Comparison of ENCODE assay signal across 8 cellular contexts in genomic region chr1:35718492-35719336, GRCh38. TPM values are rescaled to one million over a fixed set of nuclear protein-coding genes. Genes with fewer than 3 reads are reported as not detected.
DNase-seq lines count a peak whose midpoint lies in the region; ATAC-seq and TF ChIP-seq lines count a peak whose summit lies in the region.

A gene with protein sequence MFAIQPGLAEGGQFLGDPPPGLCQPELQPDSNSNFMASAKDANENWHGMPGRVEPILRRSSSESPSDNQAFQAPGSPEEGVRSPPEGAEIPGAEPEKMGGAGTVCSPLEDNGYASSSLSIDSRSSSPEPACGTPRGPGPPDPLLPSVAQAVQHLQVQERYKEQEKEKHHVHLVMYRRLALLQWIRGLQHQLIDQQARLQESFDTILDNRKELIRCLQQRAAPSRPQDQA (minus strand): TSS chr1:35718884. CDS start chr1:35716321, 2,563 bp downstream.

- H3K27ac ChIP-seq in PC-9 (no peak within 1 kb of the TSS), esophagus muscularis mucosa (replicated peaks in 1 of 4) (peak within 1 kb of the TSS; percentile 86 to 93 (median 88))

- POLR2A ChIA-PET in PC-9 (lab: Charles Lee; ENCODE audit: unreplicated experiment) = no interaction called here

- ATAC-seq in HG03066 (IDR thresholded peaks at IDR 0.05; ENCODE audit: low read depth, unreplicated experiment) = peak; percentile 61

- TSS peak; percentile 58 for BruUV-seq in PC-9 (replicated peaks; lab: Mats Ljungman, UMichigan)

- no peak for TF ChIP-seq POLR2A in esophagus muscularis mucosa (IDR thresholded peaks at IDR 0.05; ENCODE audit: low read depth)

- H3K9me3 ChIP-seq in PC-9 (ENCODE audit: insufficient read depth, low read depth) = no peaks in the 10 kb centered on the region
- no peaks in the 10 kb centered on the region for H3K9me3 ChIP-seq in esophagus muscularis mucosa

- H3K27me3 ChIP-seq in PC-9 (ENCODE audit: insufficient read depth, low read depth) (no peaks in the 10 kb centered on the region), esophagus muscularis mucosa (no peaks in the 10 kb centered on the region)

- no peak for TF ChIP-seq EP300 in esophagus muscularis mucosa (IDR thresholded peaks at IDR 0.05)

- TF ChIP-seq CTCF in PC-9 (conservative IDR thresholded peaks at IDR 0.05) (no peak), esophagus muscularis mucosa (IDR thresholded peaks at IDR 0.05) (no peak)

- peak; percentile 19 for DNase-seq in NCI-H1436 (lab: John Stamatoyannopoulos, UW)
- no peak for DNase-seq in NCI-H1436 treated with DMSO at 0.1 percent for 48 hours (lab: John Stamatoyannopoulos, UW)
- peak in 1 of 2 experiments; percentile 68 for DNase-seq in PC-9
- peak; percentile 86 to 87 for DNase-seq in activated T-cell treated with anti-CD3 and anti-CD28 coated beads, Interleukin-2, amount 50 U/mL, for 48 hours
- DNase-seq in esophagus muscularis mucosa (ENCODE audit: extremely low spot score) = no peak
- DNase-seq in myocyte (ENCODE audit: low read depth) = peak; percentile 84
- peak; percentile 58 to 76 for DNase-seq in stimulated activated CD8-positive, alpha-beta memory T cell treated with anti-CD3 and anti-CD28 coated beads, Interleukin-7, amount 100 ng/mL, for 48 hours (ENCODE audit: extremely low read depth in 1 of 2, low read depth in 1 of 2)

- H3K9me2 ChIP-seq in PC-9 (ENCODE audit: insufficient read depth) = no peaks in the 10 kb centered on the region

- WGBS in esophagus muscularis mucosa = under 1% methylated on average over 25 of the region's 76 CpGs

- no peaks in the 10 kb centered on the region for H3K79me2 ChIP-seq in PC-9 (ENCODE audit: low read depth)

- intact Hi-C loops in PC-9 (cut with micrococcal nuclease; ENCODE audit: unreplicated experiment) (loop anchor here (5.0 kb wide), 1 partner anchor 76 kb away; the partner anchor contains the start of gene PSMB2), esophagus muscularis mucosa (cut with DNase I) (loop anchor here (5.0 kb wide), 2 partner anchors 49 to 76 kb away; partner anchors contain the start of genes CLSPN and PSMB2)

- peak within 1 kb of the TSS; percentile 95 for H2AFZ ChIP-seq in PC-9

- H3K4me1 ChIP-seq in PC-9 (replicated peaks; ENCODE audit: insufficient read depth) (no peaks in the 10 kb centered on the region), esophagus muscularis mucosa (peaks cover 27 to 50% (median 43%) of the 10 kb centered on the region in 4 donors)

- H3F3A ChIP-seq in PC-9 (ENCODE audit: insufficient read depth, low read depth) = peaks cover 8% of the 10 kb centered on the region

- CTCF ChIA-PET in PC-9 (lab: Charles Lee) = interaction anchor here (0.5 kb wide), 1 partner anchor 866 kb away, joined by 4 read pairs; no protein-coding TSS in a partner anchor

- H3K36me3 ChIP-seq in PC-9 (ENCODE audit: low read depth) (no peaks in the 10 kb centered on the region), esophagus muscularis mucosa (peaks cover 0 to 18% (median 16%) of the 10 kb centered on the region in 4 donors)

- no peaks in the 10 kb centered on the region for H4K20me1 ChIP-seq in PC-9 (ENCODE audit: insufficient read depth)

- peak within 1 kb of the TSS; percentile 75 for H3K4me3 ChIP-seq in PC-9
- H3K4me3 ChIP-seq in esophagus muscularis mucosa = peak within 1 kb of the TSS; percentile 83 to 99 (median 90)

- H3K4me2 ChIP-seq in PC-9 = peak within 1 kb of the TSS; percentile 76

RNA-seq across cellular contexts. Expression of the gene that starts here (rescaled TPM):
- total RNA-seq in PC-9 (2021) (7.6 and 9.9 TPM in 2 replicates), esophagus muscularis mucosa (10 to 100 TPM; 20.5 to 33.2 (median 28.2) TPM), myocyte (29.0 and 37.5 TPM in 2 replicates)
- 36.2 TPM for polyA plus RNA-seq in myocyte (2012)

Comparison
In these comparisons a context has a peak if more than half of its experiments do, and no peak if none do; other contexts are left out.
1. DNase-seq: peak in NCI-H1436 (single experiment), activated T-cell treated with anti-CD3 and anti-CD28 coated beads, Interleukin-2, amount 50 U/mL, for 48 hours (2 of 2), myocyte (single experiment) and stimulated activated CD8-positive, alpha-beta memory T cell treated with anti-CD3 and anti-CD28 coated beads, Interleukin-7, amount 100 ng/mL, for 48 hours (2 of 2); none in NCI-H1436 treated with DMSO at 0.1 percent for 48 hours (single experiment) and esophagus muscularis mucosa (single experiment).